In the genomic region with DNA sequence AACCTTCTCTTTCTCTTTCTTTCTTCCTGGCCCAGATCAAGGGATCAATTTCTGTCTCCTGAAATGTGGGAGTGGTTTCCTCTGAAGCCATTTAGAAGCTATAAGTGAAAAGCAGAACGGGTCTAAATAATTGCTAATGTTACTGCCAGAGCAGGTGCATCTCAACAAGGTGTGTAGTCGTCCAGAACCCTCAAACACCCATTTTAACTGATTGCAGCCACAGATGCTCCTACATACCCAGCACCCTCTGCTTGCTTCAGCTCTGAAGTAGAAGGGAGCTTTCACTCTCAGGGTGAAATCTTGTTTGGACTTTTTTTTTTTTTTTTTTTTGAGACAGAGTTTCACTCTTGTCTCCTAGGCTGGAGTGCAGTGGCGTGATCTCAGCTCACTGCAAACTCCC, we compare ENCODE assay signal across 15 cellular contexts.
DNase-seq lines count a peak whose midpoint lies in the region; ATAC-seq and TF ChIP-seq lines count a peak whose summit lies in the region.
"Had no signal": no experiment of that assay in that cellular context is flagged by ENCODE, and none has a peak within 500 bp of the region (broad histone marks: within the 10 kb centered on the region; RNA-seq: fewer than 3 reads in every experiment).

No MANE protein-coding gene starts in this region.

- H3K4me1 Mint-ChIP-seq in activated CD4-positive, alpha-beta T cell treated with anti-CD3 and anti-CD28 coated beads for 36 hours: peaks cover 40% of the 10 kb centered on the region
- H3K4me1 Mint-ChIP-seq in stimulated activated naive B cell treated with anti-CD40 and anti-IgM and Interleukin-4, amounts not matched to agents 10 μg/mL and 1 μg/mL and 100 μg/mL, for 72 hours: peaks cover 8 to 17% of the 10 kb centered on the region in 2 donors
- H3K4me1 Mint-ChIP-seq in activated T-helper 1 cell treated with anti-CD3 and anti-CD28 coated beads, Interleukin-12 subunit alpha, Interleukin-12 subunit beta, Interleukin-2, Interleukin-4 antibody, amounts not matched to agents 30 ng/mL and 10 ng/mL and 1 ng/mL, durations not matched to agents 14 hours and 24 hours and 36 hours (ENCODE audit: low read depth): peaks cover 6% of the 10 kb centered on the region

- DNase-seq in activated CD4-positive, alpha-beta T cell treated with anti-CD3 and anti-CD28 coated beads for 36 hours: no peak
- no peak for DNase-seq in activated CD4-positive, alpha-beta T cell treated with anti-CD3 and anti-CD28 coated beads for 4 hours
- DNase-seq in NCI-H345 (lab: John Stamatoyannopoulos, UW) (peak; percentile 38), NCI-H2081 treated with DMSO at 0.1 percent for 48 hours (lab: John Stamatoyannopoulos, UW) (no peak)
- no peak for DNase-seq in stimulated activated naive B cell treated with anti-CD40 and anti-IgM and Interleukin-4, amounts not matched to agents 10 μg/mL and 1 μg/mL and 100 μg/mL, for 72 hours
- no peak for DNase-seq in activated T-helper 1 cell treated with anti-CD3 and anti-CD28 coated beads, Interleukin-12 subunit alpha, Interleukin-12 subunit beta, Interleukin-2, Interleukin-4 antibody, amounts not matched to agents 30 ng/mL and 10 ng/mL and 1 ng/mL, durations not matched to agents 14 hours and 24 hours and 36 hours (ENCODE audit: low spot score)
- DNase-seq: CD4-positive, CD25-positive, alpha-beta regulatory T cell; MG63; NCI-H1436; NCI-H526; SHP77 treated with DMSO at 0.1 percent for 48 hours had no signal

- H3K4me3 Mint-ChIP-seq in activated CD4-positive, alpha-beta T cell treated with anti-CD3 and anti-CD28 coated beads for 36 hours: no peak overlapping the region
- no peak overlapping the region for H3K4me3 Mint-ChIP-seq in stimulated activated naive B cell treated with anti-CD40 and anti-IgM and Interleukin-4, amounts not matched to agents 10 μg/mL and 1 μg/mL and 100 μg/mL, for 72 hours
- no peak overlapping the region for H3K4me3 Mint-ChIP-seq in activated T-helper 1 cell treated with anti-CD3 and anti-CD28 coated beads, Interleukin-12 subunit alpha, Interleukin-12 subunit beta, Interleukin-2, Interleukin-4 antibody, amounts not matched to agents 30 ng/mL and 10 ng/mL and 1 ng/mL, durations not matched to agents 14 hours and 24 hours and 36 hours
- H3K4me3 Mint-ChIP-seq: CD4-positive, CD25-positive, alpha-beta regulatory T cell; T-helper 1 cell treated with Interleukin-12 subunit alpha and Interleukin-12 subunit beta and Interleukin-4 antibody, amounts not matched to agents 30 μg/mL and 1 μg/mL, for 36 hours had no signal

- H3K79me2 ChIP-seq in Loucy (ENCODE audit: insufficient read depth, low read length): no peaks in the 10 kb centered on the region

- H3K4me2 ChIP-seq in Loucy (ENCODE audit: low read depth, low read length, poor library complexity, severe bottlenecking): peak overlapping the region; percentile 9

- H3K27me3 ChIP-seq in Loucy (ENCODE audit: insufficient read depth, low read length, poor library complexity, severe bottlenecking): no peaks in the 10 kb centered on the region
- H3K27me3 ChIP-seq: MG63 had no signal

- H3K4me3 ChIP-seq in Loucy (ENCODE audit: low read length, poor library complexity, severe bottlenecking): no peak overlapping the region
- H3K4me3 ChIP-seq: K562, MG63 had no signal

- H3K27ac Mint-ChIP-seq in activated CD4-positive, alpha-beta T cell treated with anti-CD3 and anti-CD28 coated beads for 36 hours: peak overlapping the region; percentile 38
- H3K27ac Mint-ChIP-seq in stimulated activated naive B cell treated with anti-CD40 and anti-IgM and Interleukin-4, amounts not matched to agents 10 μg/mL and 1 μg/mL and 100 μg/mL, for 72 hours: no peak overlapping the region
- no peak overlapping the region for H3K27ac Mint-ChIP-seq in activated T-helper 1 cell treated with anti-CD3 and anti-CD28 coated beads, Interleukin-12 subunit alpha, Interleukin-12 subunit beta, Interleukin-2, Interleukin-4 antibody, amounts not matched to agents 30 ng/mL and 10 ng/mL and 1 ng/mL, durations not matched to agents 14 hours and 24 hours and 36 hours
- H3K27ac Mint-ChIP-seq: CD4-positive, CD25-positive, alpha-beta regulatory T cell; T-helper 1 cell treated with Interleukin-12 subunit alpha and Interleukin-12 subunit beta and Interleukin-4 antibody, amounts not matched to agents 30 μg/mL and 1 μg/mL, for 36 hours had no signal

- H4K20me1 ChIP-seq in Loucy (ENCODE audit: insufficient read depth, low read length, poor library complexity, severe bottlenecking): no peaks in the 10 kb centered on the region

- H3K4me1 ChIP-seq in Loucy (ENCODE audit: insufficient read depth, low read length, poor library complexity, severe bottlenecking): peaks cover 44% of the 10 kb centered on the region

- H2AFZ ChIP-seq in Loucy (ENCODE audit: low read length): no peak overlapping the region

- H3F3A ChIP-seq in Loucy (ENCODE audit: low read depth): no peaks in the 10 kb centered on the region

- no peaks in the 10 kb centered on the region for H3K36me3 ChIP-seq in Loucy (ENCODE audit: insufficient read depth, low read length)
- H3K36me3 ChIP-seq: MG63 had no signal

- H3K27me3 Mint-ChIP-seq in activated CD4-positive, alpha-beta T cell treated with anti-CD3 and anti-CD28 coated beads for 36 hours: no peaks in the 10 kb centered on the region
- H3K27me3 Mint-ChIP-seq in stimulated activated naive B cell treated with anti-CD40 and anti-IgM and Interleukin-4, amounts not matched to agents 10 μg/mL and 1 μg/mL and 100 μg/mL, for 72 hours: no peaks in the 10 kb centered on the region
- H3K27me3 Mint-ChIP-seq in activated T-helper 1 cell treated with anti-CD3 and anti-CD28 coated beads, Interleukin-12 subunit alpha, Interleukin-12 subunit beta, Interleukin-2, Interleukin-4 antibody, amounts not matched to agents 30 ng/mL and 10 ng/mL and 1 ng/mL, durations not matched to agents 14 hours and 24 hours and 36 hours (ENCODE audit: insufficient read depth): no peaks in the 10 kb centered on the region

- CTCF ChIA-PET in activated CD4-positive, alpha-beta T cell treated with anti-CD3 and anti-CD28 coated beads for 36 hours (lab: Charles Lee): no interaction called here

- no peak overlapping the region for H3K9ac ChIP-seq in Loucy (ENCODE audit: low read depth, low read length, poor library complexity, severe bottlenecking)

- intact Hi-C loops in activated CD4-positive, alpha-beta T cell treated with anti-CD3 and anti-CD28 coated beads for 36 hours (cut with DNase I, micrococcal nuclease): no loop called here
- intact Hi-C loops in activated T-helper 1 cell treated with anti-CD3 and anti-CD28 coated beads, Interleukin-12 subunit alpha, Interleukin-12 subunit beta, Interleukin-2, Interleukin-4 antibody, amounts not matched to agents 30 ng/mL and 10 ng/mL and 1 ng/mL, durations not matched to agents 14 hours and 24 hours and 36 hours (cut with micrococcal nuclease): no loop called here

- TF ChIP-seq CTCF in Loucy (conservative IDR thresholded peaks at IDR 0.05; ENCODE audit: low read length): no peak

- H3K9me3 Mint-ChIP-seq in activated CD4-positive, alpha-beta T cell treated with anti-CD3 and anti-CD28 coated beads for 36 hours (ENCODE audit: low read depth): peaks cover 8% of the 10 kb centered on the region
- peaks cover 0 to 3% of the 10 kb centered on the region in 2 donors for H3K9me3 Mint-ChIP-seq in stimulated activated naive B cell treated with anti-CD40 and anti-IgM and Interleukin-4, amounts not matched to agents 10 μg/mL and 1 μg/mL and 100 μg/mL, for 72 hours
- H3K9me3 Mint-ChIP-seq in activated T-helper 1 cell treated with anti-CD3 and anti-CD28 coated beads, Interleukin-12 subunit alpha, Interleukin-12 subunit beta, Interleukin-2, Interleukin-4 antibody, amounts not matched to agents 30 ng/mL and 10 ng/mL and 1 ng/mL, durations not matched to agents 14 hours and 24 hours and 36 hours: peaks cover 7% of the 10 kb centered on the region

- no peaks in the 10 kb centered on the region for H3K36me3 Mint-ChIP-seq in activated CD4-positive, alpha-beta T cell treated with anti-CD3 and anti-CD28 coated beads for 36 hours (ENCODE audit: low read depth)
- H3K36me3 Mint-ChIP-seq in stimulated activated naive B cell treated with anti-CD40 and anti-IgM and Interleukin-4, amounts not matched to agents 10 μg/mL and 1 μg/mL and 100 μg/mL, for 72 hours: no peaks in the 10 kb centered on the region
- peaks cover 1% of the 10 kb centered on the region for H3K36me3 Mint-ChIP-seq in activated T-helper 1 cell treated with anti-CD3 and anti-CD28 coated beads, Interleukin-12 subunit alpha, Interleukin-12 subunit beta, Interleukin-2, Interleukin-4 antibody, amounts not matched to agents 30 ng/mL and 10 ng/mL and 1 ng/mL, durations not matched to agents 14 hours and 24 hours and 36 hours (ENCODE audit: low read depth)
- H3K36me3 Mint-ChIP-seq: CD4-positive, CD25-positive, alpha-beta regulatory T cell had no signal

- peak; percentile 42 for ATAC-seq in activated CD4-positive, alpha-beta T cell treated with anti-CD3 and anti-CD28 coated beads for 36 hours
- peak; percentile 50 to 54 for ATAC-seq in stimulated activated naive B cell treated with anti-CD40 and anti-IgM and Interleukin-4, amounts not matched to agents 10 μg/mL and 1 μg/mL and 100 μg/mL, for 72 hours (replicated peaks)
- no peak for ATAC-seq in GM18520 (IDR thresholded peaks at IDR 0.05; ENCODE audit: unreplicated experiment)
- ATAC-seq: K562 had no signal

- POLR2A ChIA-PET in activated CD4-positive, alpha-beta T cell treated with anti-CD3 and anti-CD28 coated beads for 36 hours (lab: Charles Lee): no interaction called here

- no peaks in the 10 kb centered on the region for H3K9me2 ChIP-seq in Loucy (replicated peaks; ENCODE audit: low read depth, low read length)

- peaks cover 3% of the 10 kb centered on the region; the same call in 1 of the 2 replicates for H3K9me3 ChIP-seq in Loucy (ENCODE audit: insufficient read depth, low read depth, low read length)
- H3K9me3 ChIP-seq: MG63 had no signal
